In genomic region chr13:112967666-112968379, GRCh38 we compare ENCODE assay signal across 10 cellular contexts. TPM values are rescaled to one million over a fixed set of nuclear protein-coding genes. Genes with fewer than 3 reads are reported as not detected.
DNase-seq lines count a peak whose midpoint lies in the region; ATAC-seq, FAIRE-seq and TF ChIP-seq lines count a peak whose summit lies in the region.
"Had no signal": no experiment of that assay in that cellular context is flagged by ENCODE, and none has a peak within 500 bp of the region (broad histone marks: within the 10 kb centered on the region; RNA-seq: fewer than 3 reads in every experiment).

No MANE protein-coding gene starts in this region.

- peak overlapping the region; percentile 78 for H3K4me3 Mint-ChIP-seq in activated T-cell treated with anti-CD3 and anti-CD28 coated beads, Interleukin-2, amount 50 U/mL, for 4 hours
- peak overlapping the region; percentile 59 for H3K4me3 Mint-ChIP-seq in activated naive CD8-positive, alpha-beta T cell treated with anti-CD3 and anti-CD28 coated beads, Interleukin-2, amount 10 ng/mL, durations not matched to agents 7 days and 5 days

- FAIRE-seq in HTR-8/SVneo (lab: Jason Lieb, UNC), result no peak

- no peak for ATAC-seq in activated T-cell treated with anti-CD3 and anti-CD28 coated beads, Interleukin-2, amount 50 U/mL, for 4 hours
- no peak for ATAC-seq in activated naive CD8-positive, alpha-beta T cell treated with anti-CD3 and anti-CD28 coated beads, Interleukin-2, amount 10 ng/mL, durations not matched to agents 7 days and 5 days (ENCODE audit: low read depth)
- no peak for ATAC-seq in lower lobe of right lung
- no peak for ATAC-seq in GM18498 (IDR thresholded peaks at IDR 0.05; ENCODE audit: unreplicated experiment)
- no peak for ATAC-seq in HG03378 (IDR thresholded peaks at IDR 0.05; ENCODE audit: unreplicated experiment)

- no peak for TF ChIP-seq CTCF in lower lobe of right lung (IDR thresholded peaks at IDR 0.05)

- peaks cover 26% of the 10 kb centered on the region for H3K4me1 Mint-ChIP-seq in activated T-cell treated with anti-CD3 and anti-CD28 coated beads, Interleukin-2, amount 50 U/mL, for 4 hours (ENCODE audit: low read depth)
- peaks cover 17% of the 10 kb centered on the region for H3K4me1 Mint-ChIP-seq in activated naive CD8-positive, alpha-beta T cell treated with anti-CD3 and anti-CD28 coated beads, Interleukin-2, amount 10 ng/mL, durations not matched to agents 7 days and 5 days

- DNase-seq in activated T-cell treated with anti-CD3 and anti-CD28 coated beads, Interleukin-2, amount 50 U/mL, for 4 hours, result no peak
- DNase-seq in activated T-cell treated with anti-CD3 and anti-CD28 coated beads, Interleukin-2, amount 50 U/mL, for 48 hours, result no peak
- no peak for DNase-seq in activated naive CD8-positive, alpha-beta T cell treated with anti-CD3 and anti-CD28 coated beads, Interleukin-2, amount 10 ng/mL, durations not matched to agents 7 days and 5 days
- DNase-seq in lower lobe of right lung, result no peak
- no peak for DNase-seq in HTR-8/SVneo (ENCODE audit: insufficient read length, low spot score)
- DNase-seq: BE2C, NCI-H524 treated with DMSO at 0.1 percent for 48 hours had no signal

- POLR2A ChIA-PET in activated naive CD8-positive, alpha-beta T cell treated with anti-CD3 and anti-CD28 coated beads, Interleukin-2, amount 10 ng/mL, durations not matched to agents 7 days and 5 days (lab: Charles Lee), result no interaction called here

- H3K27ac ChIP-seq in lower lobe of right lung, result peak overlapping the region; percentile 79
- H3K27ac ChIP-seq in thymus (ENCODE audit: low read depth), result peak overlapping the region; percentile 71

- H3K4me3 ChIP-seq in lower lobe of right lung, result peak overlapping the region; percentile 60
- H3K4me3 ChIP-seq in thymus (ENCODE audit: low read length), result peak overlapping the region; percentile 66

- H3K27ac Mint-ChIP-seq in activated naive CD8-positive, alpha-beta T cell treated with anti-CD3 and anti-CD28 coated beads, Interleukin-2, amount 10 ng/mL, durations not matched to agents 7 days and 5 days, result no peak overlapping the region

- no peaks in the 10 kb centered on the region for H3K36me3 Mint-ChIP-seq in activated T-cell treated with anti-CD3 and anti-CD28 coated beads, Interleukin-2, amount 50 U/mL, for 4 hours (ENCODE audit: insufficient read depth)
- no peaks in the 10 kb centered on the region for H3K36me3 Mint-ChIP-seq in activated naive CD8-positive, alpha-beta T cell treated with anti-CD3 and anti-CD28 coated beads, Interleukin-2, amount 10 ng/mL, durations not matched to agents 7 days and 5 days

- H3K4me1 ChIP-seq in lower lobe of right lung (peaks cover 19% of the 10 kb centered on the region), thymus (ENCODE audit: control insufficient read depth, insufficient read depth, low read length) (peaks cover 10% of the 10 kb centered on the region)
- H3K4me1 ChIP-seq: BE2C had no signal

- no peaks in the 10 kb centered on the region for H3K27me3 Mint-ChIP-seq in activated T-cell treated with anti-CD3 and anti-CD28 coated beads, Interleukin-2, amount 50 U/mL, for 4 hours (ENCODE audit: low read depth)
- peaks cover 20% of the 10 kb centered on the region for H3K27me3 Mint-ChIP-seq in activated naive CD8-positive, alpha-beta T cell treated with anti-CD3 and anti-CD28 coated beads, Interleukin-2, amount 10 ng/mL, durations not matched to agents 7 days and 5 days

- H3K36me3 ChIP-seq in lower lobe of right lung (no peaks in the 10 kb centered on the region), thymus (ENCODE audit: control insufficient read depth, insufficient read depth) (no peaks in the 10 kb centered on the region)
- H3K36me3 ChIP-seq: BE2C had no signal

- WGBS in thymus, result 77% methylated on average over 23 of the region's 23 CpGs

- no peaks in the 10 kb centered on the region for H3K9me3 ChIP-seq in lower lobe of right lung
- H3K9me3 ChIP-seq in thymus (ENCODE audit: control insufficient read depth), result no peaks in the 10 kb centered on the region
- H3K9me3 ChIP-seq: BE2C had no signal

- intact Hi-C loops in lower lobe of right lung (cut with DNase I), result no loop called here

- peaks cover 7% of the 10 kb centered on the region for H3K27me3 ChIP-seq in lower lobe of right lung (ENCODE audit: low read depth)
- no peaks in the 10 kb centered on the region for H3K27me3 ChIP-seq in thymus (ENCODE audit: control insufficient read depth, insufficient read depth)

- no peaks in the 10 kb centered on the region for H3K9me3 Mint-ChIP-seq in activated T-cell treated with anti-CD3 and anti-CD28 coated beads, Interleukin-2, amount 50 U/mL, for 4 hours
- peaks cover 5% of the 10 kb centered on the region for H3K9me3 Mint-ChIP-seq in activated naive CD8-positive, alpha-beta T cell treated with anti-CD3 and anti-CD28 coated beads, Interleukin-2, amount 10 ng/mL, durations not matched to agents 7 days and 5 days

RNA-seq across cellular contexts. Expression of gene MCF2L, which starts 1.2 kb away (rescaled TPM):
- total RNA-seq in activated T-cell treated with anti-CD3 and anti-CD28 coated beads, Interleukin-2, amount 50 U/mL, for 4 hours, result 1 to 10 TPM; 8.6 to 9.3 (median 8.9) TPM
- 10 to 100 TPM in 1 of 2 experiments, 1 to 10 TPM in 1; 9.3 to 11.5 TPM for total RNA-seq in activated naive CD8-positive, alpha-beta T cell treated with anti-CD3 and anti-CD28 coated beads, Interleukin-2, amount 10 ng/mL, durations not matched to agents 7 days and 5 days
- total RNA-seq in lower lobe of right lung, result 42.4 TPM
- polyA plus RNA-seq in thymus, result 28.6 TPM
